In genomic region chr1:151621351-151621750, GRCh38 we compare ENCODE assay signal across 12 cellular contexts. TPM values are rescaled to one million over a fixed set of nuclear protein-coding genes. Genes with fewer than 3 reads are reported as not detected.
A peak's percentile ranks its signal among the peaks of the same experiment; 100 is the strongest.
DNase-seq lines count a peak whose midpoint lies in the region; ATAC-seq and TF ChIP-seq lines count a peak whose summit lies in the region.
"Had no signal": no experiment of that assay in that cellular context is flagged by ENCODE, and none has a peak within 500 bp of the region (broad histone marks: within the 10 kb centered on the region; RNA-seq: fewer than 3 reads in every experiment).

No MANE protein-coding gene starts in this region.

- DNase-seq in Panc1 (ENCODE audit: low read depth, low spot score): no peak
- DNase-seq in effector memory CD8-positive, alpha-beta T cell: no peak
- peak; percentile 39 to 44 for DNase-seq in thyroid gland
- DNase-seq: activated naive CD8-positive, alpha-beta T cell treated with anti-CD3 and anti-CD28 coated beads for 36 hours; effector memory CD4-positive, alpha-beta T cell; MV-4-11; naive B cell; NCI-H524 treated with DMSO at 0.1 percent for 48 hours had no signal

- peaks cover 9 to 10% of the 10 kb centered on the region in 2 donors for H3K4me1 Mint-ChIP-seq in effector memory CD8-positive, alpha-beta T cell (ENCODE audit: low read depth in 2 of 2)

- in situ Hi-C loops in Panc1 (cut with HindIII; ENCODE audit: low pct_unique_long_range_greater_than_20kb, low sequenced_read_pairs): no loop called here

- ATAC-seq in Panc1 (peak; percentile 76), GM18505 (IDR thresholded peaks at IDR 0.05; ENCODE audit: unreplicated experiment) (no peak), HG03354 (IDR thresholded peaks at IDR 0.05; ENCODE audit: poor library complexity, severe bottlenecking, unreplicated experiment) (no peak), GM19467 (IDR thresholded peaks at IDR 0.05; ENCODE audit: unreplicated experiment) (no peak)
- no peak for ATAC-seq in effector memory CD8-positive, alpha-beta T cell (replicated peaks)

- H3K9me3 ChIP-seq in Panc1 (ENCODE audit: control insufficient read depth, insufficient read depth, low read depth, low read length): no peaks in the 10 kb centered on the region
- no peaks in the 10 kb centered on the region for H3K9me3 ChIP-seq in mesodermal cell (ENCODE audit: control insufficient read depth, low read length)
- H3K9me3 ChIP-seq in thyroid gland: no peaks in the 10 kb centered on the region

- peaks cover 5% of the 10 kb centered on the region for H3K36me3 Mint-ChIP-seq in effector memory CD8-positive, alpha-beta T cell (ENCODE audit: insufficient read depth)
- H3K36me3 Mint-ChIP-seq: naive B cell had no signal

- H3K27ac Mint-ChIP-seq in effector memory CD8-positive, alpha-beta T cell: peak overlapping the region; percentile 51 to 64
- H3K27ac Mint-ChIP-seq: activated naive CD8-positive, alpha-beta T cell treated with anti-CD3 and anti-CD28 coated beads for 36 hours had no signal

- TF ChIP-seq POLR2A in thyroid gland (IDR thresholded peaks at IDR 0.05) (no peak), GM18505 (IDR thresholded peaks at IDR 0.05; ENCODE audit: borderline replicate concordance, extremely low read depth, insufficient read depth, insufficient read length) (no peak)

- TF ChIP-seq CTCF in Panc1 (IDR thresholded peaks at IDR 0.05) (no peak), thyroid gland (IDR thresholded peaks at IDR 0.05) (no peak)

- CTCF ChIA-PET in Panc1 (lab: Charles Lee): no interaction called here

- H3K4me3 Mint-ChIP-seq in effector memory CD8-positive, alpha-beta T cell: no peak overlapping the region
- H3K4me3 Mint-ChIP-seq: activated naive CD8-positive, alpha-beta T cell treated with anti-CD3 and anti-CD28 coated beads for 36 hours; naive B cell had no signal

- H3K27ac ChIP-seq in Panc1 (ENCODE audit: low read length): peak overlapping the region; percentile 77
- peak overlapping the region; percentile 73 for H3K27ac ChIP-seq in mesodermal cell (ENCODE audit: low read depth, low read length, severe bottlenecking)
- H3K27ac ChIP-seq in thyroid gland: peak overlapping the region; percentile 9 to 63 (median 52)

- no TSS peak for BruUV-seq in Panc1 (replicated peaks; lab: Mats Ljungman, UMichigan)

- peaks cover 50% of the 10 kb centered on the region for H3K4me1 ChIP-seq in Panc1 (ENCODE audit: control insufficient read depth, insufficient read depth, low read length)
- H3K4me1 ChIP-seq in mesodermal cell (ENCODE audit: control insufficient read depth, insufficient read depth, low read length, poor library complexity, severe bottlenecking): peaks cover 26% of the 10 kb centered on the region
- peaks cover 6 to 22% of the 10 kb centered on the region in 2 donors for H3K4me1 ChIP-seq in thyroid gland

- H3K27me3 ChIP-seq in Panc1 (ENCODE audit: control insufficient read depth, insufficient read depth, low read length) (no peaks in the 10 kb centered on the region), thyroid gland (no peaks in the 10 kb centered on the region)

- POLR2A ChIA-PET in Panc1 (lab: Charles Lee): no interaction called here

- intact Hi-C loops in Panc1 (cut with micrococcal nuclease; ENCODE audit: unreplicated experiment) (no loop called here), thyroid gland (cut with DNase I) (no loop called here)

- H3K4me3 ChIP-seq in Panc1 (ENCODE audit: low read depth in 2 of 2, low read length in 2 of 2) (no peak overlapping the region), mesodermal cell (ENCODE audit: extremely low read depth, insufficient read depth, low read length, poor library complexity, severe bottlenecking) (no peak overlapping the region), thyroid gland (replicated peaks in 1 of 3) (no peak overlapping the region)

- no peaks in the 10 kb centered on the region for H3K27me3 Mint-ChIP-seq in effector memory CD8-positive, alpha-beta T cell
- H3K27me3 Mint-ChIP-seq: activated naive CD8-positive, alpha-beta T cell treated with anti-CD3 and anti-CD28 coated beads for 36 hours; naive B cell had no signal

- H3K36me3 ChIP-seq in Panc1 (ENCODE audit: control insufficient read depth, insufficient read depth, low read length) (no peaks in the 10 kb centered on the region), mesodermal cell (ENCODE audit: control insufficient read depth, insufficient read depth, low read length) (peaks cover 9% of the 10 kb centered on the region), thyroid gland (no peaks in the 10 kb centered on the region)

- 100% methylated on average over 1 of the region's 2 CpGs; no CpG with 5 or more reads in 1 of the 2 experiments for WGBS in mesodermal cell (ENCODE audit: insufficient coverage in 2 of 2), 2 experiments
- 47 to 58% methylated on average over 2 of the region's 2 CpGs for WGBS in thyroid gland, 2 donors

- H3K9me3 Mint-ChIP-seq in effector memory CD8-positive, alpha-beta T cell: no peaks in the 10 kb centered on the region
- H3K9me3 Mint-ChIP-seq: activated naive CD8-positive, alpha-beta T cell treated with anti-CD3 and anti-CD28 coated beads for 36 hours; naive B cell had no signal

RNA-seq across cellular contexts. Expression of gene SNX27, which starts 9.5 kb away (rescaled TPM):
- total RNA-seq in Panc1 (2021; ENCODE audit: unreplicated experiment) (58.4 TPM), thyroid gland (10 to 100 TPM; 33.8 to 43.4 (median 37.9) TPM)
- polyA plus RNA-seq in Panc1 (2012; ENCODE audit: insufficient read length): 11.4 TPM
- 20.8 TPM for polyA plus RNA-seq in mesodermal cell (2013, experiment 1 of 2)
- polyA plus RNA-seq in mesodermal cell (2013, experiment 2 of 2): 18.8 TPM

Comparison
In these comparisons a context has a peak if more than half of its experiments do, and no peak if none do; other contexts are left out.
1. DNase-seq: peak in thyroid gland (2 of 2); none in Panc1 (single experiment) and effector memory CD8-positive, alpha-beta T cell (0 of 3).
2. Peak in every context shown above with its lines, with median percentiles within 50 percentile points of each other: H3K27ac ChIP-seq.